ENCODE assay signal across 1 cellular context in the genomic region with DNA sequence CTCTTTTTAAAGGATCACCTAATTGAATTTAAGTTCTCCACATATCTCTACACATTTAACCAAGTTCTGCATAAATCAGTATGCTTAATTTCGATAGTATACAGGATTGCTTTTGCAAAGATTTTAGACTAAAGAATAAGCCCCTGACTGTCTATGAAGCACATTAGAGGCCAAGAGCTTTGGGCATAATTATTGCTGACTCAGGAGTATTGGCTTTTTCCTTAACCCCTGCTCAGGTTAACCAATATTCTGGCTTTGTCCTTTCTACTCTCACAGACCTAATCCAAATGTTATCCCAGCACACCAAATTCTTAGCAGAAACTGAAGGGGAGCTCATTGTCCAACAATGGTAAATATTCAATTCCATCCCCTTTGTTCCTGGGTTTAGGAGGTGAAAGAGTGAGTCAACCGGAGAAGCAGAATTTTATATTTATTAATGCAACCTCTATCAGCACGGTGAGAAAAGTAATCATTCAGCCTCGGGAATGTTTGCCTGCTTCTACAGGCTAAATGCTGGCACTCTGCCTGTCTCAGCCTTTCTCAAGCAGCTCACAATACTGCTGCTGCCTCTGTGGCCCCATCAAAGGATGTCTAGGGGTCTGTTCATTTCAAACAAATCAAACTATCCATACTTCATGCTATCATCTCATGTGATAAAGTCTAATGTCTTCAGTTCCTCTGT.
TF ChIP-seq lines count a peak whose summit lies in the region.

No MANE protein-coding gene starts in this region.

TF ChIP-seq in K562, 482 proteins besides CTCF, POLR2A, EP300 and RAD21 (continued from another document):
- TF ChIP-seq SIRT6 (IDR thresholded peaks at IDR 0.05; ENCODE audit: low read depth, low read length) (no peak), MECOM (CRISPR knock-in tag; IDR thresholded peaks at IDR 0.05) (no peak), C11orf30 (IDR thresholded peaks at IDR 0.05; ENCODE audit: low read depth) (peak; percentile 84), MAFK (IDR thresholded peaks at IDR 0.05; ENCODE audit: low read length) (peak; percentile 97), CBX8 (IDR thresholded peaks at IDR 0.05; ENCODE audit: borderline replicate concordance, extremely low read depth, low read depth, low read length, poor library complexity, severe bottlenecking) (no peak), ZNF316 (IDR thresholded peaks at IDR 0.05) (peak; percentile 92)
- TF ChIP-seq, protein P1, sequence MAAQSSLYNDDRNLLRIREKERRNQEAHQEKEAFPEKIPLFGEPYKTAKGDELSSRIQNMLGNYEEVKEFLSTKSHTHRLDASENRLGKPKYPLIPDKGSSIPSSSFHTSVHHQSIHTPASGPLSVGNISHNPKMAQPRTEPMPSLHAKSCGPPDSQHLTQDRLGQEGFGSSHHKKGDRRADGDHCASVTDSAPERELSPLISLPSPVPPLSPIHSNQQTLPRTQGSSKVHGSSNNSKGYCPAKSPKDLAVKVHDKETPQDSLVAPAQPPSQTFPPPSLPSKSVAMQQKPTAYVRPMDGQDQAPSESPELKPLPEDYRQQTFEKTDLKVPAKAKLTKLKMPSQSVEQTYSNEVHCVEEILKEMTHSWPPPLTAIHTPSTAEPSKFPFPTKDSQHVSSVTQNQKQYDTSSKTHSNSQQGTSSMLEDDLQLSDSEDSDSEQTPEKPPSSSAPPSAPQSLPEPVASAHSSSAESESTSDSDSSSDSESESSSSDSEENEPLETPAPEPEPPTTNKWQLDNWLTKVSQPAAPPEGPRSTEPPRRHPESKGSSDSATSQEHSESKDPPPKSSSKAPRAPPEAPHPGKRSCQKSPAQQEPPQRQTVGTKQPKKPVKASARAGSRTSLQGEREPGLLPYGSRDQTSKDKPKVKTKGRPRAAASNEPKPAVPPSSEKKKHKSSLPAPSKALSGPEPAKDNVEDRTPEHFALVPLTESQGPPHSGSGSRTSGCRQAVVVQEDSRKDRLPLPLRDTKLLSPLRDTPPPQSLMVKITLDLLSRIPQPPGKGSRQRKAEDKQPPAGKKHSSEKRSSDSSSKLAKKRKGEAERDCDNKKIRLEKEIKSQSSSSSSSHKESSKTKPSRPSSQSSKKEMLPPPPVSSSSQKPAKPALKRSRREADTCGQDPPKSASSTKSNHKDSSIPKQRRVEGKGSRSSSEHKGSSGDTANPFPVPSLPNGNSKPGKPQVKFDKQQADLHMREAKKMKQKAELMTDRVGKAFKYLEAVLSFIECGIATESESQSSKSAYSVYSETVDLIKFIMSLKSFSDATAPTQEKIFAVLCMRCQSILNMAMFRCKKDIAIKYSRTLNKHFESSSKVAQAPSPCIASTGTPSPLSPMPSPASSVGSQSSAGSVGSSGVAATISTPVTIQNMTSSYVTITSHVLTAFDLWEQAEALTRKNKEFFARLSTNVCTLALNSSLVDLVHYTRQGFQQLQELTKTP (IDR thresholded peaks at IDR 0.05; ENCODE audit: low read depth in 1 of 2, partially characterized antibody in 2 of 2): no peak
